ENCODE assay signal across 15 cellular contexts in genomic region chr3:51568041-51568440, GRCh38. TPM values are rescaled to one million over a fixed set of nuclear protein-coding genes. Genes with fewer than 3 reads are reported as not detected.
DNase-seq lines count a peak whose midpoint lies in the region; ATAC-seq, FAIRE-seq and TF ChIP-seq lines count a peak whose summit lies in the region.
"Had no signal": no experiment of that assay in that cellular context is flagged by ENCODE, and none has a peak within 500 bp of the region (broad histone marks: within the 10 kb centered on the region; RNA-seq: fewer than 3 reads in every experiment).

No MANE protein-coding gene starts in this region.

- intact Hi-C loops in psoas muscle (cut with DNase I): no loop called here

- H3K9me3 ChIP-seq in cardiac muscle cell (ENCODE audit: low read depth) (no peaks in the 10 kb centered on the region), psoas muscle (no peaks in the 10 kb centered on the region)

- H3K4me1 ChIP-seq in cardiac muscle cell (ENCODE audit: low read depth) (peaks cover 5% of the 10 kb centered on the region), psoas muscle (peaks cover 16% of the 10 kb centered on the region)

- no peak for TF ChIP-seq POLR2A in GM12891 (IDR thresholded peaks at IDR 0.05; ENCODE audit: low read depth, low read length)

- H3K4me3 ChIP-seq in cardiac muscle cell (no peak overlapping the region), psoas muscle (no peak overlapping the region)
- H3K4me3 ChIP-seq: hepatocyte had no signal

- 22 to 28% (median 26%) methylated on average over 2 of the region's 2 CpGs for WGBS in psoas muscle, 3 donors

- no peak for TF ChIP-seq CTCF in cardiac muscle cell (IDR thresholded peaks at IDR 0.05; ENCODE audit: low read depth, low read length)
- no peak for TF ChIP-seq CTCF in psoas muscle (IDR thresholded peaks at IDR 0.05)

- H3K27ac ChIP-seq in cardiac muscle cell: peak overlapping the region; percentile 62
- H3K27ac ChIP-seq in psoas muscle: peak overlapping the region; percentile 41
- H3K27ac ChIP-seq: hepatocyte had no signal

- no peak for DNase-seq in GM12891 (ENCODE audit: insufficient read length, low spot score)
- peak; percentile 12 for DNase-seq in NCI-H345 (lab: John Stamatoyannopoulos, UW)
- no peak for DNase-seq in cardiac muscle cell (ENCODE audit: low read depth in 1 of 2, low spot score in 1 of 2)
- no peak for DNase-seq in psoas muscle
- no peak for DNase-seq in DMS153 (lab: John Stamatoyannopoulos, UW)
- DNase-seq in HPDE6-E6E7 (ENCODE audit: extremely low spot score): no peak
- DNase-seq: activated CD4-positive, alpha-beta T cell treated with anti-CD3 and anti-CD28 coated beads, Interleukin-2, amount 50 U/mL, for 4 hours; activated naive CD8-positive, alpha-beta T cell treated with anti-CD3 and anti-CD28 coated beads for 36 hours; DND-41; effector memory CD8-positive, alpha-beta T cell; NCI-H2029 had no signal

- ATAC-seq in psoas muscle: peak; percentile 67 to 94 (median 73)
- no peak for ATAC-seq in GM21367 (IDR thresholded peaks at IDR 0.05; ENCODE audit: unreplicated experiment)
- no peak for ATAC-seq in HG02798 (IDR thresholded peaks at IDR 0.05; ENCODE audit: poor library complexity, unreplicated experiment)
- ATAC-seq: effector memory CD8-positive, alpha-beta T cell had no signal

- FAIRE-seq in GM12891 (lab: Jason Lieb, UNC): peak; percentile 20
- FAIRE-seq: GM18507 had no signal

- H3K27me3 ChIP-seq in cardiac muscle cell: no peaks in the 10 kb centered on the region
- H3K27me3 ChIP-seq in psoas muscle (ENCODE audit: insufficient read depth in 3 of 3, low read length in 2 of 3): no peaks in the 10 kb centered on the region
- H3K27me3 ChIP-seq: hepatocyte had no signal

- no peaks in the 10 kb centered on the region for H3K36me3 ChIP-seq in cardiac muscle cell
- peaks cover 0 to 3% of the 10 kb centered on the region in 2 donors for H3K36me3 ChIP-seq in psoas muscle (ENCODE audit: insufficient read depth in 1 of 2, low read depth in 1 of 2)

TF ChIP-seq in GM12891, 5 proteins besides CTCF, POLR2A, EP300 and RAD21:
- TF ChIP-seq POU2F2 (IDR thresholded peaks at IDR 0.05; ENCODE audit: low read depth, low read length) (no peak), SPI1 (IDR thresholded peaks at IDR 0.05; ENCODE audit: low read depth, low read length) (0 out of 2 replicates have a peak, but pooled peaks have one; percentile 30)

RNA-seq across cellular contexts. Expression of gene RAD54L2, which starts 29.5 kb away (rescaled TPM):
- 5.0 TPM for polyA plus RNA-seq in GM12891 (2012; ENCODE audit: low read depth, missing spikeins)
- total RNA-seq in cardiac muscle cell: 14.0 and 22.0 TPM in 2 replicates
- polyA plus RNA-seq in cardiac muscle cell: 19.5 and 26.3 TPM in 2 replicates
- 10 to 100 TPM; 11.4 to 15.6 (median 13.5) TPM for total RNA-seq in psoas muscle
- polyA plus RNA-seq in psoas muscle: 1 to 10 TPM; 2.1 to 9.4 (median 2.8) TPM

Comparison
In these comparisons a context has a peak if more than half of its experiments do, and no peak if none do; other contexts are left out.
1. ATAC-seq: peak in psoas muscle (4 of 4); none in GM21367 (single experiment) and HG02798 (single experiment).